ENCODE assay signal across 1 cellular context in the genomic region with DNA sequence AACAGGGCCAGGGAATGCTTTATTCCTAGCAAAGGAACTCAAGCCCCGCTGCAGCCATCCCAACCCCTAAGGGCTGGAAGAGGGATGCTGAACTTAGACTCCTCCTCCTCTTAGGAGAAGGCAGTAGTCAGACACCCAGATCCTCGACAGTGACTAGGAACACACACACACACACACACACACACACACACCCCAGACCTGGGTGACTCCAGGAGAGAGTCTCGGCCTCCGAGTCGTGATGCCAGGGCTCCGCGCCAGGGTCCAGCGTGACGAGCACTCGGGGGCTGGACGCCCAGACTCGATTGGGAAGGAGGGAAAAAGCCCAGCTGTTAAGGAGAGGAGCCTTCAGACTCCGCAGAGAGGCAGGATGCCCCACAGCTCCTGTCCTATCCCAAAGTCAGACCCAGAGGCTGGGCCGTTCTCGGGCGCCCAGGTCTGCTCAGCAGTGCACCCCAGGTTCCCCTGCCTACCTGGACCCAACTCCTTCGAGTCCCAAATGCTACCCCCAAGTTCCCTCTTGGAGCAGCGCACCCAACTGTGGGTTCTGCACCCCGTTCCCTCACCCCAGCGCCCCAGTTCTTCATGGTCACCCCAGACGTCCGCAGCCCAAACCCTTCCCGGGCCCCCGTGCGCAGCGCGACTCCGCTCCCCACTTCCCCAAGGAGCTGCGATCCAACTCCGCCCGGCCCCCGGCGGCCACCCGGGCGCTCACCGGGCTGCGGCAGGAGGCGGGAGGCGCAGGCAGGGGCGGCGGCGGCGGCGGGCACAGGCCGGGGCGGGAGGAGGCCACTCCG.
TF ChIP-seq lines count a peak whose summit lies in the region.

No MANE protein-coding gene starts in this region.

TF ChIP-seq in H1, 55 proteins besides CTCF, POLR2A, EP300 and RAD21:
- TF ChIP-seq RNF2 (IDR thresholded peaks at IDR 0.05; ENCODE audit: borderline replicate concordance, low read depth, low read length, missing control alignments, poor library complexity, severe bottlenecking) (no peak), SAP30 (IDR thresholded peaks at IDR 0.05; ENCODE audit: insufficient read depth, insufficient replicate concordance, low read length) (peak; percentile 77), PHF8 (conservative IDR thresholded peaks at IDR 0.05; ENCODE audit: low read depth, low read length) (peak; percentile 36; the same call in 1 of the 2 replicates), CBX5 (IDR thresholded peaks at IDR 0.05; ENCODE audit: low read depth, low read length) (no peak)
